ENCODE assay signal across 15 cellular contexts in the genomic region with DNA sequence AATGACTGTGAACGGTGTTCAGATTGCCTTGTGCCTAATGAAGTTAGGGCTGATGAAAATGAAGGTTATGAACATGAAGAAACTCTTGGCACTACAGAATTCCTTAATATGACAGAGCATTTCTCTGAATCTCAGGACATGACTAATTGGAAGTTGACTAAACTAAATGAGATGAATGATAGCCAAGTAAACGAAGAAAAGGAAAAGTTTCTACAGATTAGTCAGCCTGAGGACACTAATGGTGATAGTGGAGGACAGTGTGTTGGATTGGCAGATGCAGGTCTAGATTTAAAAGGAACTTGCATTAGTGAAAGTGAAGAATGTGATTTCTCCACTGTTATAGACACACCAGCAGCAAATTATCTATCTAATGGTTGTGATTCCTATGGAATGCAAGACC.
DNase-seq lines count a peak whose midpoint lies in the region; ATAC-seq, FAIRE-seq and TF ChIP-seq lines count a peak whose summit lies in the region.
"Had no signal": no experiment of that assay in that cellular context is flagged by ENCODE, and none has a peak within 500 bp of the region (broad histone marks: within the 10 kb centered on the region; RNA-seq: fewer than 3 reads in every experiment).

No MANE protein-coding gene starts in this region.

- H3K4me2 ChIP-seq in PC-9: no peak overlapping the region
- peak overlapping the region; percentile 93 for H3K4me2 ChIP-seq in endothelial cell of umbilical vein (ENCODE audit: insufficient read depth, low read length)

- dilution Hi-C loops in endothelial cell of umbilical vein (cut with MboI; ENCODE audit: extremely low pct_ligation_motif_present, low sequenced_read_pairs): no loop called here

- intact Hi-C loops in PC-9 (cut with micrococcal nuclease; ENCODE audit: unreplicated experiment): no loop called here
- intact Hi-C loops in endothelial cell of umbilical vein (cut with micrococcal nuclease): no loop called here

- POLR2A ChIA-PET in PC-9 (lab: Charles Lee; ENCODE audit: unreplicated experiment): no interaction called here
- POLR2A ChIA-PET in endothelial cell of umbilical vein (lab: Charles Lee): no interaction called here

- no peaks in the 10 kb centered on the region for H3K79me2 ChIP-seq in PC-9 (ENCODE audit: low read depth)
- H3K79me2 ChIP-seq in endothelial cell of umbilical vein (ENCODE audit: control insufficient read depth, insufficient read depth, low read length): no peaks in the 10 kb centered on the region

- H3K9me3 ChIP-seq in PC-9 (ENCODE audit: insufficient read depth, low read depth) (no peaks in the 10 kb centered on the region), endothelial cell of umbilical vein (replicated peaks; ENCODE audit: control insufficient read depth, insufficient read depth, low read length) (no peaks in the 10 kb centered on the region)
- H3K9me3 ChIP-seq: tibial nerve had no signal

- no peaks in the 10 kb centered on the region for H3F3A ChIP-seq in PC-9 (ENCODE audit: insufficient read depth, low read depth)

- H3K36me3 ChIP-seq in PC-9 (ENCODE audit: low read depth): no peaks in the 10 kb centered on the region
- peaks cover 0 to 2% of the 10 kb centered on the region in 2 experiments for H3K36me3 ChIP-seq in endothelial cell of umbilical vein (ENCODE audit: control insufficient read depth in 2 of 2, extremely low read depth in 1 of 2, insufficient read depth in 2 of 2, low read length in 2 of 2)

- no peaks in the 10 kb centered on the region for H3K9me2 ChIP-seq in PC-9 (ENCODE audit: insufficient read depth)

- H3K4me1 ChIP-seq in PC-9 (replicated peaks; ENCODE audit: insufficient read depth) (no peaks in the 10 kb centered on the region), endothelial cell of umbilical vein (ENCODE audit: control insufficient read depth, extremely low read depth, insufficient read depth, low read length) (peaks cover 41% of the 10 kb centered on the region)

- no peak for ATAC-seq in GM19328 (IDR thresholded peaks at IDR 0.05; ENCODE audit: unreplicated experiment)
- ATAC-seq: CD8-positive, alpha-beta T cell; effector memory CD8-positive, alpha-beta T cell had no signal

- no peak for TF ChIP-seq CTCF in PC-9 (conservative IDR thresholded peaks at IDR 0.05)
- no peak for TF ChIP-seq CTCF in endothelial cell of umbilical vein (IDR thresholded peaks at IDR 0.05; ENCODE audit: extremely low read depth in 1 of 2, insufficient read depth in 1 of 2, low read depth in 1 of 2, low read length in 2 of 2)

- CTCF ChIA-PET in PC-9 (lab: Charles Lee) (no interaction called here), endothelial cell of umbilical vein (lab: Charles Lee) (no interaction called here)

- H3K4me3 ChIP-seq in PC-9 (no peak overlapping the region), endothelial cell of umbilical vein (replicated peaks in 1 of 3; ENCODE audit: insufficient read depth in 1 of 3, low read depth in 1 of 3, low read length in 3 of 3) (no peak overlapping the region)
- H3K4me3 ChIP-seq: tibial nerve had no signal

- BruUV-seq in PC-9 (replicated peaks; lab: Mats Ljungman, UMichigan): TSS peak; percentile 6
- BruUV-seq in endothelial cell of umbilical vein (replicated peaks; lab: Mats Ljungman, UMichigan): no TSS peak

- H2AFZ ChIP-seq in PC-9 (no peak overlapping the region), endothelial cell of umbilical vein (ENCODE audit: low read depth, low read length) (no peak overlapping the region)

- DNase-seq in EL: peak; percentile 78
- no peak for DNase-seq in PC-9
- peak; percentile 74 for DNase-seq in endothelial cell of umbilical vein (ENCODE audit: low read depth, low spot score)
- DNase-seq in renal cortical epithelial cell (ENCODE audit: low read depth): peak; percentile 52
- no peak for DNase-seq in NCI-H2107 treated with DMSO at 0.1 percent for 48 hours (lab: John Stamatoyannopoulos, UW; ENCODE audit: unreplicated experiment)
- DNase-seq in SW480 (ENCODE audit: low spot score): no peak
- no peak for DNase-seq in NCI-H446 (lab: John Stamatoyannopoulos, UW)
- DNase-seq: activated CD8-positive, alpha-beta memory T cell treated with anti-CD3 and anti-CD28 coated beads for 24 hours; activated gamma-delta T cell treated with Interleukin-2 at 50 U/mL for 16 hours; CD8-positive, alpha-beta T cell; effector memory CD8-positive, alpha-beta T cell; NK-92 treated with Interleukin-12 subunit alpha and Interleukin-12 subunit beta, amount 100 ng/mL, for 24 hours had no signal

- H4K20me1 ChIP-seq in PC-9 (ENCODE audit: insufficient read depth) (no peaks in the 10 kb centered on the region), endothelial cell of umbilical vein (replicated peaks; ENCODE audit: control insufficient read depth, extremely low read depth, insufficient read depth, low read length) (no peaks in the 10 kb centered on the region)

- no peaks in the 10 kb centered on the region for H3K27me3 ChIP-seq in PC-9 (ENCODE audit: insufficient read depth, low read depth)
- H3K27me3 ChIP-seq in endothelial cell of umbilical vein (ENCODE audit: control insufficient read depth in 2 of 2, insufficient read depth in 2 of 2, low read length in 2 of 2): no peaks in the 10 kb centered on the region
- H3K27me3 ChIP-seq: tibial nerve had no signal

- FAIRE-seq in endothelial cell of umbilical vein (lab: Jason Lieb, UNC): peak; percentile 81

- H3K9me1 ChIP-seq in endothelial cell of umbilical vein (replicated peaks; ENCODE audit: control insufficient read depth, extremely low read depth, insufficient read depth, low read length): no peaks in the 10 kb centered on the region

- no peak for TF ChIP-seq POLR2A in endothelial cell of umbilical vein (IDR thresholded peaks at IDR 0.05; ENCODE audit: low read depth, low read length)

- H3K27ac ChIP-seq in PC-9 (no peak overlapping the region), endothelial cell of umbilical vein (ENCODE audit: insufficient read depth, low read depth, low read length) (peak overlapping the region; percentile 59)
- H3K27ac ChIP-seq: tibial nerve, VCaP had no signal

- no peak overlapping the region for H3K9ac ChIP-seq in endothelial cell of umbilical vein (replicated peaks; ENCODE audit: extremely low read depth, insufficient read depth, low read length)

TF ChIP-seq in endothelial cell of umbilical vein, 7 proteins besides CTCF, POLR2A, EP300 and RAD21:
- TF ChIP-seq EZH2 (IDR thresholded peaks at IDR 0.05; ENCODE audit: borderline replicate concordance, low read depth, low read length, severe bottlenecking) (no peak), POLR2AphosphoS5 (IDR thresholded peaks at IDR 0.05; ENCODE audit: insufficient read depth, low read depth, low read length) (peak; percentile 38), MYC (IDR thresholded peaks at IDR 0.05; ENCODE audit: low read depth, low read length) (no peak), FOS (IDR thresholded peaks at IDR 0.05; ENCODE audit: borderline replicate concordance, insufficient read depth, low read length) (peak; percentile 87), GATA2 (IDR thresholded peaks at IDR 0.05; ENCODE audit: insufficient read depth, insufficient read length, low read depth, low read length) (peak; percentile 84), JUN (IDR thresholded peaks at IDR 0.05; ENCODE audit: borderline replicate concordance, insufficient read depth, insufficient read length, low read depth) (peak; percentile 59)
- TF ChIP-seq, protein P1, sequence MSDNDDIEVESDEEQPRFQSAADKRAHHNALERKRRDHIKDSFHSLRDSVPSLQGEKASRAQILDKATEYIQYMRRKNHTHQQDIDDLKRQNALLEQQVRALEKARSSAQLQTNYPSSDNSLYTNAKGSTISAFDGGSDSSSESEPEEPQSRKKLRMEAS (IDR thresholded peaks at IDR 0.05; ENCODE audit: insufficient read depth, insufficient read length): no peak

Comparison
In these comparisons a context has a peak if more than half of its experiments do, and no peak if none do; other contexts are left out.
1. DNase-seq: peak in EL (single experiment), endothelial cell of umbilical vein (single experiment) and renal cortical epithelial cell (single experiment); none in PC-9 (0 of 2), NCI-H2107 treated with DMSO at 0.1 percent for 48 hours (single experiment), SW480 (single experiment) and NCI-H446 (0 of 2).